ENCODE assay signal across 8 cellular contexts in the genomic region with DNA sequence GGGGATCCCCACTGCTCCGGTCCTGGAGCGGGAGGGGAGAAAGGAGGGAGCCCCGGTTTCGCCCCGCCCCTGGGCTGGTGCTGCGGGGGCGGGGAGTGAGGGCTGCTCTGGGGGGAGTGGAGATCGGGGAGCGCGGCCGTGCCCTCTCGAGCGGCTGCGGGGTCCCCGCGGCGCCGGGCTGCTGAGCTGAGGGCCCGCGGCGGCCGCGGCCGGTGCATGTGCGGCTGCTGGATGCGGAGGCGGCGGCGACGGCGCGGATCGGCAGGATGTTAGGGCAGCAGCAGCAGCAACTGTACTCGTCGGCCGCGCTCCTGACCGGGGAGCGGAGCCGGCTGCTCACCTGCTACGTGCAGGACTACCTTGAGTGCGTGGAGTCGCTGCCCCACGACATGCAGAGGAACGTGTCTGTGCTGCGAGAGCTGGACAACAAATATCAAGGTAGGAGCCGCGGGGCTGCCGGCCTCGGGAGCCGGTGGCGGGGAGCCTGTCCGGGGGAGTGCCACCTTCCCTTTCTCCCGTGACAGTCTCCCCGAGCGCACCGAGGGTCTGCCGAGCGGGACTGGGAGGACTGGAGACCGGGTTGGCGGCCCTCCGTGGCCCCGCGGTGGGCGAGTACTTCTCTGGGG. TPM values are rescaled to one million over a fixed set of nuclear protein-coding genes. Genes with fewer than 3 reads are reported as not detected.
DNase-seq lines count a peak whose midpoint lies in the region; TF ChIP-seq lines count a peak whose summit lies in the region.

Gene ING2 (plus strand): TSS at position 129 of the 626 bp plus-strand sequence. CDS start 138 bp downstream, at position 267.

- WGBS in thymus = under 1% methylated on average over 65 of the region's 65 CpGs

- H3K4me3 ChIP-seq in LNCaP clone FGC (ENCODE audit: low read depth, low read length) = peak within 1 kb of the TSS; percentile 86
- peak within 1 kb of the TSS; percentile 99 for H3K4me3 ChIP-seq in effector memory CD4-positive, alpha-beta T cell (ENCODE audit: insufficient read depth, low read depth, low read length, poor library complexity, severe bottlenecking)
- H3K4me3 ChIP-seq in thymus (ENCODE audit: low read length) = peak within 1 kb of the TSS; percentile 89

- peak within 1 kb of the TSS; percentile 93 for H3K4me3 Mint-ChIP-seq in mesothelial cell of epicardium

- peak within 1 kb of the TSS; percentile 99 for H3K27ac Mint-ChIP-seq in mesothelial cell of epicardium

- peaks cover under 1% of the 10 kb centered on the region for H3K36me3 Mint-ChIP-seq in mesothelial cell of epicardium

- in situ Hi-C loops in G401 (cut with HindIII; ENCODE audit: low sequenced_read_pairs) = no loop called here

- no peaks in the 10 kb centered on the region for H3K9me3 Mint-ChIP-seq in mesothelial cell of epicardium

- H3K27ac ChIP-seq in effector memory CD4-positive, alpha-beta T cell (ENCODE audit: insufficient read depth, low read length, poor library complexity, severe bottlenecking) = peak within 1 kb of the TSS; percentile 88
- peak within 1 kb of the TSS; percentile 99 for H3K27ac ChIP-seq in thymus (ENCODE audit: low read depth)

- no peaks in the 10 kb centered on the region for H3K9me3 ChIP-seq in effector memory CD4-positive, alpha-beta T cell (ENCODE audit: control insufficient read depth, low read length)
- no peaks in the 10 kb centered on the region for H3K9me3 ChIP-seq in thymus (ENCODE audit: control insufficient read depth)

- TF ChIP-seq CTCF in LNCaP clone FGC (IDR thresholded peaks at IDR 0.05; ENCODE audit: control insufficient read depth, extremely low read depth, insufficient read depth) (no peak), mesothelial cell of epicardium (IDR thresholded peaks at IDR 0.05; ENCODE audit: unreplicated experiment) (no peak)

- DNase-seq in A172 (ENCODE audit: low spot score) = peak; percentile 58
- peak; percentile 89 for DNase-seq in G401 (ENCODE audit: low spot score)
- DNase-seq in HCEC 1CT = peak; percentile 50
- DNase-seq in LNCaP clone FGC (ENCODE audit: low read depth) = no peak
- DNase-seq in T-helper 1 cell = peak in 3 of 5 donors; percentile 81 to 86 (median 82)
- DNase-seq in effector memory CD4-positive, alpha-beta T cell = no peak
- no peak for DNase-seq in mesothelial cell of epicardium (ENCODE audit: low spot score in 2 of 2, unreplicated experiment in 2 of 2)

- H3K4me1 ChIP-seq in effector memory CD4-positive, alpha-beta T cell (ENCODE audit: control insufficient read depth, insufficient read depth, low read length, poor library complexity, severe bottlenecking) = peaks cover 6% of the 10 kb centered on the region
- peaks cover 7% of the 10 kb centered on the region for H3K4me1 ChIP-seq in thymus (ENCODE audit: control insufficient read depth, insufficient read depth, low read length)

- H3K27me3 ChIP-seq in effector memory CD4-positive, alpha-beta T cell (replicated peaks; ENCODE audit: control insufficient read depth, insufficient read depth, low read length, poor library complexity, severe bottlenecking) = no peaks in the 10 kb centered on the region
- H3K27me3 ChIP-seq in thymus (ENCODE audit: control insufficient read depth, insufficient read depth) = no peaks in the 10 kb centered on the region

- H3K27me3 Mint-ChIP-seq in mesothelial cell of epicardium (ENCODE audit: low read depth) = no peaks in the 10 kb centered on the region

- H3K4me1 Mint-ChIP-seq in mesothelial cell of epicardium = peaks cover 30% of the 10 kb centered on the region

- no peaks in the 10 kb centered on the region for H3K36me3 ChIP-seq in effector memory CD4-positive, alpha-beta T cell (ENCODE audit: control insufficient read depth, insufficient read depth, low read length)
- H3K36me3 ChIP-seq in thymus (ENCODE audit: control insufficient read depth, insufficient read depth) = no peaks in the 10 kb centered on the region

RNA-seq across cellular contexts. Expression of gene ING2, which starts in this region (rescaled TPM):
- 16.0 and 16.8 TPM in 2 replicates for total RNA-seq in A172 (2014; rRNA removed; shearing (Covaris generic))
- total RNA-seq in G401 (2014; rRNA removed; shearing (Covaris generic)) = 17.7 and 43.6 TPM in 2 replicates
- total RNA-seq in mesothelial cell of epicardium = 10.1 to 11.4 TPM (median 11.3 TPM) in 3 replicates
- polyA plus RNA-seq in thymus = 26.6 TPM

Comparison
In these comparisons a context has a peak if more than half of its experiments do, and no peak if none do; other contexts are left out.
1. DNase-seq: peak in A172 (single experiment), G401 (single experiment), HCEC 1CT (single experiment) and T-helper 1 cell (3 of 5); none in LNCaP clone FGC (single experiment), effector memory CD4-positive, alpha-beta T cell (0 of 3) and mesothelial cell of epicardium (0 of 2).
2. Peak in every context shown above with its lines, with median percentiles within 50 percentile points of each other: H3K4me3 ChIP-seq.